ENCODE assay signal across 1 cellular context in the genomic region with DNA sequence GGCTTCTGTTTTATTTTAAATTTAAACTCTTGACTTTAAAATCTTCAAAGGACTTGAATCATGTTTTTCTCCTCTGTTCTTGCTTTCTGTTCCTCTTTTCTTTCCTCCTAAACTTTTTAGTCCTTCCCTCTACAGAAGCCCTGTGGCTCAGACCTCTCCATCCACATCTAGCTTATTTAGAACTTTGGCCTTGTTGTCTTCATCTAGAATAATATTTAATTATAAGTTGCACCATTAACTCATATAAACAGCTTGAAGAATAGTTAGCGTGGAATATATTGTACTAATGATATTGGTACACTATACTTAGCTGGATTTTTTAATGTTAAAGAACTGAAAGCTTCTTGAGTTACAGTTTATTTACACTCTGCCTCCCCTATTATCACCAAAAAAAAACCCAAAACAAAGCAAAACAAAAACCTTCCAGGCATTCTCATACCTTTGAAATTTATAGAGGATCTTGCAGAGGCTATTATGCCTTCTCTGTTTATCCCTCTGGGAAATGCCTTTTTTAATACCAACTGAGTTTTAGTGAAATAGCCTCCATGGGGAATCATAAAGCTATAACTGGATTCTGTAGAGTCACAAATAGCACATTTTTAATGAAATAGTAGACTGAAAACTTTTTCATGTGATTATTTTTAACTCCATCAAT.
TF ChIP-seq lines count a peak whose summit lies in the region.

No MANE protein-coding gene starts in this region.

TF ChIP-seq in GM23338, 12 proteins besides CTCF, POLR2A, EP300 and RAD21 (continued from another document):
- no peak for TF ChIP-seq ZNF462 (CRISPR knock-in tag; IDR thresholded peaks at IDR 0.05)
- TF ChIP-seq STAT1 (IDR thresholded peaks at IDR 0.05; ENCODE audit: unreplicated experiment): no peak
- no peak for TF ChIP-seq NANOG (IDR thresholded peaks at IDR 0.05; ENCODE audit: borderline replicate concordance)
- TF ChIP-seq EZH2phosphoT487 (IDR thresholded peaks at IDR 0.05; ENCODE audit: unreplicated experiment): no peak
